17 cellular contexts compared by ENCODE assay signal in genomic region chr1:201906336-201906735, GRCh38. TPM values are rescaled to one million over a fixed set of nuclear protein-coding genes. Genes with fewer than 3 reads are reported as not detected.
DNase-seq lines count a peak whose midpoint lies in the region; ATAC-seq and TF ChIP-seq lines count a peak whose summit lies in the region.
"Had no signal": no experiment of that assay in that cellular context is flagged by ENCODE, and none has a peak within 500 bp of the region (broad histone marks: within the 10 kb centered on the region; RNA-seq: fewer than 3 reads in every experiment).

No MANE protein-coding gene starts in this region.

- no peaks in the 10 kb centered on the region for H3K27me3 ChIP-seq in neural progenitor cell
- H3K27me3 ChIP-seq in tibial nerve = no peaks in the 10 kb centered on the region
- H3K27me3 ChIP-seq: hepatocyte had no signal

- H3K79me2 ChIP-seq in neural progenitor cell (ENCODE audit: low read depth) = no peaks in the 10 kb centered on the region
- H3K79me2 ChIP-seq: hepatocyte had no signal

- no peaks in the 10 kb centered on the region for H3K9me3 ChIP-seq in neural progenitor cell (ENCODE audit: low read depth)
- H3K9me3 ChIP-seq in tibial nerve = no peaks in the 10 kb centered on the region

- H3K4me1 ChIP-seq in neural progenitor cell = peaks cover under 1% of the 10 kb centered on the region
- peaks cover 0 to 64% (median 36%) of the 10 kb centered on the region in 4 donors for H3K4me1 ChIP-seq in tibial nerve

- peaks cover 6% of the 10 kb centered on the region for H3K27me3 Mint-ChIP-seq in neural progenitor cell (ENCODE audit: insufficient read depth, low read depth)
- H3K27me3 Mint-ChIP-seq: dendritic cell treated with granulocyte-macrophage colony-stimulating factor and Interleukin-4, amounts not matched to agents 40 ng/mL and 50 ng/mL, for 4 days had no signal

- no peak for ATAC-seq in HG03196 (IDR thresholded peaks at IDR 0.05; ENCODE audit: unreplicated experiment)
- ATAC-seq: naive thymus-derived CD8-positive, alpha-beta T cell had no signal

- no peak for TF ChIP-seq POLR2A in NB4 (IDR thresholded peaks at IDR 0.05; ENCODE audit: extremely low read depth, insufficient read length)
- no peak for TF ChIP-seq POLR2A in tibial nerve (IDR thresholded peaks at IDR 0.05)

- H3K4me3 ChIP-seq in NB4 (ENCODE audit: low read depth, low read length) (no peak overlapping the region), neural progenitor cell (no peak overlapping the region), tibial nerve (no peak overlapping the region)
- H3K4me3 ChIP-seq: hepatocyte, K562 had no signal

- peaks cover 10% of the 10 kb centered on the region for H3K4me1 Mint-ChIP-seq in neural progenitor cell
- H3K4me1 Mint-ChIP-seq: naive thymus-derived CD8-positive, alpha-beta T cell had no signal

- H3K9ac ChIP-seq in neural progenitor cell = no peak overlapping the region

- peak overlapping the region; percentile 57 for H3K27ac Mint-ChIP-seq in neural progenitor cell
- H3K27ac Mint-ChIP-seq: activated CD4-positive, alpha-beta memory T cell treated with anti-CD3 and anti-CD28 coated beads for 36 hours; CD4-positive, alpha-beta T cell; dendritic cell treated with granulocyte-macrophage colony-stimulating factor and Interleukin-4, amounts not matched to agents 40 ng/mL and 50 ng/mL, for 4 days; naive thymus-derived CD8-positive, alpha-beta T cell had no signal

- no peak overlapping the region for H3K4me2 ChIP-seq in neural progenitor cell
- H3K4me2 ChIP-seq: hepatocyte had no signal

- no peaks in the 10 kb centered on the region for H3K9me3 Mint-ChIP-seq in neural progenitor cell
- H3K9me3 Mint-ChIP-seq: activated CD4-positive, alpha-beta memory T cell treated with anti-CD3 and anti-CD28 coated beads for 36 hours; CD4-positive, alpha-beta T cell; dendritic cell treated with granulocyte-macrophage colony-stimulating factor and Interleukin-4, amounts not matched to agents 40 ng/mL and 50 ng/mL, for 4 days; naive thymus-derived CD8-positive, alpha-beta T cell had no signal

- H3K36me3 ChIP-seq in neural progenitor cell (no peaks in the 10 kb centered on the region), tibial nerve (no peaks in the 10 kb centered on the region)

- peak overlapping the region; percentile 21 for H3K27ac ChIP-seq in adipose tissue (ENCODE audit: low read depth, low read length)
- H3K27ac ChIP-seq in neural progenitor cell = no peak overlapping the region
- peak overlapping the region; percentile 35 to 88 (median 64) for H3K27ac ChIP-seq in tibial nerve
- H3K27ac ChIP-seq: hepatocyte had no signal

- H3F3A ChIP-seq in neural progenitor cell (ENCODE audit: low read depth) = peaks cover 6% of the 10 kb centered on the region

- H4K20me1 ChIP-seq in neural progenitor cell (ENCODE audit: low read depth) = no peaks in the 10 kb centered on the region

- WGBS in adipose tissue, 3 donors = 82 to 91% (median 91%) methylated on average over 3 of the region's 3 CpGs
- 62 to 63% methylated on average over 3 of the region's 3 CpGs for WGBS in tibial nerve, 2 donors

- DNase-seq in NB4 (ENCODE audit: low read depth) = peak; percentile 22
- DNase-seq in neural progenitor cell (ENCODE audit: low spot score) = no peak
- no peak for DNase-seq in tibial nerve (ENCODE audit: low spot score in 2 of 2)
- DNase-seq in kidney glomerular epithelial cell (lab: John Stamatoyannopoulos, UW) = no peak
- DNase-seq in GM19238 (ENCODE audit: insufficient read length, low spot score) = no peak
- DNase-seq: activated CD4-positive, alpha-beta memory T cell treated with anti-CD3 and anti-CD28 coated beads for 36 hours; CD4-positive, alpha-beta T cell; EL; naive thymus-derived CD8-positive, alpha-beta T cell; NCI-H1092 treated with DMSO at 0.1 percent for 48 hours; stimulated activated CD4-positive, alpha-beta T cell treated with anti-CD3 and anti-CD28 coated beads, Interleukin-2, amount 100 ng/mL, for 48 hours had no signal

- H2AFZ ChIP-seq in neural progenitor cell (replicated peaks) = no peak overlapping the region
- H2AFZ ChIP-seq: hepatocyte had no signal

- TF ChIP-seq CTCF in NB4 (IDR thresholded peaks at IDR 0.05; ENCODE audit: low read depth, low read length) (no peak), neural progenitor cell (IDR thresholded peaks at IDR 0.05) (no peak), tibial nerve (IDR thresholded peaks at IDR 0.05) (no peak)

- TF ChIP-seq EP300 in tibial nerve (IDR thresholded peaks at IDR 0.05) = no peak

- no peaks in the 10 kb centered on the region for H3K36me3 Mint-ChIP-seq in neural progenitor cell
- H3K36me3 Mint-ChIP-seq: activated CD4-positive, alpha-beta memory T cell treated with anti-CD3 and anti-CD28 coated beads for 36 hours; naive thymus-derived CD8-positive, alpha-beta T cell had no signal

- H3K4me3 Mint-ChIP-seq in neural progenitor cell = no peak overlapping the region
- H3K4me3 Mint-ChIP-seq: activated CD4-positive, alpha-beta memory T cell treated with anti-CD3 and anti-CD28 coated beads for 36 hours; CD4-positive, alpha-beta T cell; dendritic cell treated with granulocyte-macrophage colony-stimulating factor and Interleukin-4, amounts not matched to agents 40 ng/mL and 50 ng/mL, for 4 days; naive thymus-derived CD8-positive, alpha-beta T cell had no signal

RNA-seq across cellular contexts. Expression of gene SHISA4, which starts 17.6 kb away (rescaled TPM):
- polyA plus RNA-seq in adipose tissue = 10 to 100 TPM in 2 of 3 donors, 1 to 10 TPM in 1; 7.3 to 20.9 (median 11.0) TPM
- total RNA-seq in neural progenitor cell (ENCODE audit: low replicate concordance) = 3.0 and 9.9 TPM in 2 replicates
- total RNA-seq in tibial nerve = 10 to 100 TPM; 42.6 to 76.6 (median 66.4) TPM
- polyA plus RNA-seq: naive thymus-derived CD8-positive, alpha-beta T cell had no signal

RNA-seq across cellular contexts. Expression of gene LMOD1, which starts 40.0 kb away (rescaled TPM):
- 100 to 1,000 TPM in 1 of 3 donors, 10 to 100 TPM in 1, 1 to 10 TPM in 1; 3.3 to 102 (median 21.8) TPM for polyA plus RNA-seq in adipose tissue
- total RNA-seq in neural progenitor cell (ENCODE audit: low replicate concordance) (0.37 and 1.2 TPM in 2 replicates), tibial nerve (100 to 1,000 TPM in 2 of 4 donors, 10 to 100 TPM in 2; 86.9 to 165 (median 107) TPM)
- total RNA-seq: activated CD4-positive, alpha-beta memory T cell treated with anti-CD3 and anti-CD28 coated beads for 36 hours; CD4-positive, alpha-beta T cell; naive thymus-derived CD8-positive, alpha-beta T cell; NCI-H460 had no signal
- polyA plus RNA-seq: naive thymus-derived CD8-positive, alpha-beta T cell had no signal

RNA-seq across cellular contexts. Expression of gene TIMM17A, which starts 49.0 kb away (rescaled TPM):
- 10 to 100 TPM; 19.2 to 44.6 (median 38.0) TPM for polyA plus RNA-seq in adipose tissue
- total RNA-seq in neural progenitor cell (ENCODE audit: low replicate concordance) = 34.5 and 50.5 TPM in 2 replicates
- total RNA-seq in tibial nerve = 10 to 100 TPM; 16.2 to 31.8 (median 21.0) TPM

Comparison
In these comparisons a context has a peak if more than half of its experiments do, and no peak if none do; other contexts are left out.
1. RNA of gene LMOD1, which starts 40.0 kb away (total RNA-seq): 86.9 to 165 TPM in tibial nerve; 0.37 to 1.2 TPM in neural progenitor cell; every median in the first group is over 10 times any median in the second.